ENCODE assay signal across 2 cellular contexts in the genomic region with DNA sequence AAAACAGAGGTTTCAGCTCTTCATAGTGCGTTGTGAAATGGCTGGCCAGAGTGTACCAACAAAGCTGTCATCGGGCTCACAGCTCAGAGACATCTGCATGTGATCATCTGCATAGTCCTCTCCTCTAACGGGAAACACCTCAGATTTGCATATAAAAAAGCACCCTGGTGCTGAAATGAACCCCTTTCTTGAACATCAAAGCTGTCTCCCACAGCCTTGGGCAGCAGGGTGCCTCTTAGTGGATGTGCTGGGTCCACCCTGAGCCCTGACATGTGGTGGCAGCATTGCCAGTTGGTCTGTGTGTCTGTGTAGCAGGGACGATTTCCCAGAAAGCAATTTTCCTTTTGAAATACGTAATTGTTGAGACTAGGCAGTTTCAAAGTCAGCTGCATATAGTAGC.
TF ChIP-seq lines count a peak whose summit lies in the region.

No MANE protein-coding gene starts in this region.

TF ChIP-seq in GM12878, 131 proteins besides CTCF, POLR2A, EP300 and RAD21 (continues in another document):
- TF ChIP-seq PAX5 (IDR thresholded peaks at IDR 0.05; ENCODE audit: borderline replicate concordance, low read depth, low read length) (0 out of 2 replicates have a peak, but pooled peaks have one; percentile 7), SUPT20H (IDR thresholded peaks at IDR 0.05; ENCODE audit: borderline replicate concordance, control insufficient read depth, low read depth, low read length) (no peak), NR2F1 (conservative IDR thresholded peaks at IDR 0.05) (0 out of 2 replicates have a peak, but pooled peaks have one; percentile 40), EED (IDR thresholded peaks at IDR 0.05; ENCODE audit: low read depth) (peak; percentile 65; the same call in 1 of the 2 replicates), GATAD2B (conservative IDR thresholded peaks at IDR 0.05; ENCODE audit: low read depth) (peak; percentile 59; the same call in 1 of the 2 replicates), RAD51 (IDR thresholded peaks at IDR 0.05) (peak; percentile 51; the same call in 1 of the 2 replicates), YY1 (IDR thresholded peaks at IDR 0.05; ENCODE audit: low read depth, low read length) (peak; percentile 57; the same call in 1 of the 2 replicates), RUNX3 (IDR thresholded peaks at IDR 0.05; ENCODE audit: low read length) (peak; percentile 72), POU2F2 (IDR thresholded peaks at IDR 0.05; ENCODE audit: borderline replicate concordance, low read depth, low read length) (peak; percentile 97), TARDBP (IDR thresholded peaks at IDR 0.05; ENCODE audit: borderline replicate concordance) (no peak), ZSCAN29 (IDR thresholded peaks at IDR 0.05) (no peak), BCL11A (IDR thresholded peaks at IDR 0.05; ENCODE audit: low read depth, low read length) (0 out of 2 replicates have a peak, but pooled peaks have one; percentile 35), MTA2 (IDR thresholded peaks at IDR 0.05; ENCODE audit: low read depth) (peak; percentile 41), ZBED1 (IDR thresholded peaks at IDR 0.05; ENCODE audit: borderline replicate concordance) (peak; percentile 45; the same call in 1 of the 2 replicates), BHLHE40 (IDR thresholded peaks at IDR 0.05; ENCODE audit: borderline replicate concordance in 1 of 2, low read depth in 2 of 2, low read length in 1 of 2) (peak; percentile 34 to 55; a peak in 1 of 4 replicates), SRF (IDR thresholded peaks at IDR 0.05; ENCODE audit: low read depth in 2 of 2, low read length in 2 of 2) (0 out of 4 replicates have a peak, but pooled peaks of 1 of the 2 experiments have one; percentile 16), IKZF1 (conservative IDR thresholded peaks at IDR 0.05) (peak; percentile 65), CBFB (IDR thresholded peaks at IDR 0.05; ENCODE audit: low read depth) (peak; percentile 33; the same call in 1 of the 2 replicates), SMARCA5 (IDR thresholded peaks at IDR 0.05) (0 out of 2 replicates have a peak, but pooled peaks have one; percentile 24), PML (IDR thresholded peaks at IDR 0.05; ENCODE audit: low read length) (0 out of 2 replicates have a peak, but pooled peaks have one; percentile 27), IKZF2 (IDR thresholded peaks at IDR 0.05) (peak; percentile 30 to 50; a peak in 3 of 4 replicates), MEF2B (IDR thresholded peaks at IDR 0.05; ENCODE audit: partially characterized antibody, poor library complexity, severe bottlenecking) (peak; percentile 17), POLR2AphosphoS5 (IDR thresholded peaks at IDR 0.05; ENCODE audit: low read length) (peak; percentile 51; the same call in 1 of the 2 replicates), SMAD1 (IDR thresholded peaks at IDR 0.05; ENCODE audit: low read depth, partially characterized antibody) (no peak), RELA (IDR thresholded peaks at IDR 0.05; ENCODE audit: borderline replicate concordance, partially characterized antibody) (peak; percentile 50), DPF2 (IDR thresholded peaks at IDR 0.05) (0 out of 2 replicates have a peak, but pooled peaks have one; percentile 33), NR2C1 (IDR thresholded peaks at IDR 0.05) (no peak), HCFC1 (IDR thresholded peaks at IDR 0.05; ENCODE audit: low read length) (no peak), SP1 (IDR thresholded peaks at IDR 0.05; ENCODE audit: low read depth, low read length) (peak; percentile 23)
- TF ChIP-seq, protein P1, sequence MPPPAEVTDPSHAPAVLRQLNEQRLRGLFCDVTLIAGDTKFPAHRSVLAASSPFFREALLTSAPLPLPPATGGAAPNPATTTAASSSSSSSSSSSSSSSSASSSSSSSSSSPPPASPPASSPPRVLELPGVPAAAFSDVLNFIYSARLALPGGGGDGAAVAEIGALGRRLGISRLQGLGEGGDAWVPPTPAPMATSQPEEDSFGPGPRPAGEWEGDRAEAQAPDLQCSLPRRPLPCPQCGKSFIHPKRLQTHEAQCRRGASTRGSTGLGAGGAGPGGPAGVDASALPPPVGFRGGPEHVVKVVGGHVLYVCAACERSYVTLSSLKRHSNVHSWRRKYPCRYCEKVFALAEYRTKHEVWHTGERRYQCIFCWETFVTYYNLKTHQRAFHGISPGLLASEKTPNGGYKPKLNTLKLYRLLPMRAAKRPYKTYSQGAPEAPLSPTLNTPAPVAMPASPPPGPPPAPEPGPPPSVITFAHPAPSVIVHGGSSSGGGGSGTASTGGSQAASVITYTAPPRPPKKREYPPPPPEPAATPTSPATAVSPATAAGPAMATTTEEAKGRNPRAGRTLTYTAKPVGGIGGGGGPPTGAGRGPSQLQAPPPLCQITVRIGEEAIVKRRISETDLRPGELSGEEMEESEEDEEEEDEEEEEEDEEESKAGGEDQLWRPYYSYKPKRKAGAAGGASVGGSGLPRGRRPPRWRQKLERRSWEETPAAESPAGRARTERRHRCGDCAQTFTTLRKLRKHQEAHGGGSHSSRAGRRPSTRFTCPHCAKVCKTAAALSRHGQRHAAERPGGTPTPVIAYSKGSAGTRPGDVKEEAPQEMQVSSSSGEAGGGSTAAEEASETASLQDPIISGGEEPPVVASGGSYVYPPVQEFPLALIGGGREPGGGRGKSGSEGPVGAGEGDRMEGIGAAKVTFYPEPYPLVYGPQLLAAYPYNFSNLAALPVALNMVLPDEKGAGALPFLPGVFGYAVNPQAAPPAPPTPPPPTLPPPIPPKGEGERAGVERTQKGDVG (CRISPR knock-in tag; IDR thresholded peaks at IDR 0.05) = no peak
- TF ChIP-seq, protein P2, sequence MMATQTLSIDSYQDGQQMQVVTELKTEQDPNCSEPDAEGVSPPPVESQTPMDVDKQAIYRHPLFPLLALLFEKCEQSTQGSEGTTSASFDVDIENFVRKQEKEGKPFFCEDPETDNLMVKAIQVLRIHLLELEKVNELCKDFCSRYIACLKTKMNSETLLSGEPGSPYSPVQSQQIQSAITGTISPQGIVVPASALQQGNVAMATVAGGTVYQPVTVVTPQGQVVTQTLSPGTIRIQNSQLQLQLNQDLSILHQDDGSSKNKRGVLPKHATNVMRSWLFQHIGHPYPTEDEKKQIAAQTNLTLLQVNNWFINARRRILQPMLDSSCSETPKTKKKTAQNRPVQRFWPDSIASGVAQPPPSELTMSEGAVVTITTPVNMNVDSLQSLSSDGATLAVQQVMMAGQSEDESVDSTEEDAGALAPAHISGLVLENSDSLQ (IDR thresholded peaks at IDR 0.05) = peak; percentile 27; the same call in 1 of the 2 replicates
- TF ChIP-seq, protein P3, sequence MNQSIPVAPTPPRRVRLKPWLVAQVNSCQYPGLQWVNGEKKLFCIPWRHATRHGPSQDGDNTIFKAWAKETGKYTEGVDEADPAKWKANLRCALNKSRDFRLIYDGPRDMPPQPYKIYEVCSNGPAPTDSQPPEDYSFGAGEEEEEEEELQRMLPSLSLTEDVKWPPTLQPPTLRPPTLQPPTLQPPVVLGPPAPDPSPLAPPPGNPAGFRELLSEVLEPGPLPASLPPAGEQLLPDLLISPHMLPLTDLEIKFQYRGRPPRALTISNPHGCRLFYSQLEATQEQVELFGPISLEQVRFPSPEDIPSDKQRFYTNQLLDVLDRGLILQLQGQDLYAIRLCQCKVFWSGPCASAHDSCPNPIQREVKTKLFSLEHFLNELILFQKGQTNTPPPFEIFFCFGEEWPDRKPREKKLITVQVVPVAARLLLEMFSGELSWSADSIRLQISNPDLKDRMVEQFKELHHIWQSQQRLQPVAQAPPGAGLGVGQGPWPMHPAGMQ (IDR thresholded peaks at IDR 0.05; ENCODE audit: borderline replicate concordance) = no peak

TF ChIP-seq in HepG2, 621 proteins besides CTCF, POLR2A, EP300 and RAD21:
- TF ChIP-seq, protein P4, sequence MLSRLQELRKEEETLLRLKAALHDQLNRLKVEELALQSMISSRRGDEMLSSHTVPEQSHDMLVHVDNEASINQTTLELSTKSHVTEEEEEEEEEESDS (CRISPR knock-in tag; IDR thresholded peaks at IDR 0.05; ENCODE audit: borderline replicate concordance) = no peak
- TF ChIP-seq TBX2 (CRISPR knock-in tag; IDR thresholded peaks at IDR 0.05; ENCODE audit: borderline replicate concordance) (no peak), ZNF33A (CRISPR knock-in tag; IDR thresholded peaks at IDR 0.05; ENCODE audit: borderline replicate concordance) (no peak)
- TF ChIP-seq, protein P5, sequence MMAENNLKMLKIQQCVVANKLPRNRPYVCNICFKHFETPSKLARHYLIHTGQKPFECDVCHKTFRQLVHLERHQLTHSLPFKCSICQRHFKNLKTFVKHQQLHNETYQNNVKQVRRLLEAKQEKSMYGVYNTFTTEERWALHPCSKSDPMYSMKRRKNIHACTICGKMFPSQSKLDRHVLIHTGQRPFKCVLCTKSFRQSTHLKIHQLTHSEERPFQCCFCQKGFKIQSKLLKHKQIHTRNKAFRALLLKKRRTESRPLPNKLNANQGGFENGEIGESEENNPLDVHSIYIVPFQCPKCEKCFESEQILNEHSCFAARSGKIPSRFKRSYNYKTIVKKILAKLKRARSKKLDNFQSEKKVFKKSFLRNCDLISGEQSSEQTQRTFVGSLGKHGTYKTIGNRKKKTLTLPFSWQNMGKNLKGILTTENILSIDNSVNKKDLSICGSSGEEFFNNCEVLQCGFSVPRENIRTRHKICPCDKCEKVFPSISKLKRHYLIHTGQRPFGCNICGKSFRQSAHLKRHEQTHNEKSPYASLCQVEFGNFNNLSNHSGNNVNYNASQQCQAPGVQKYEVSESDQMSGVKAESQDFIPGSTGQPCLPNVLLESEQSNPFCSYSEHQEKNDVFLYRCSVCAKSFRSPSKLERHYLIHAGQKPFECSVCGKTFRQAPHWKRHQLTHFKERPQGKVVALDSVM (CRISPR knock-in tag; IDR thresholded peaks at IDR 0.05) = no peak
- TF ChIP-seq, protein P6, sequence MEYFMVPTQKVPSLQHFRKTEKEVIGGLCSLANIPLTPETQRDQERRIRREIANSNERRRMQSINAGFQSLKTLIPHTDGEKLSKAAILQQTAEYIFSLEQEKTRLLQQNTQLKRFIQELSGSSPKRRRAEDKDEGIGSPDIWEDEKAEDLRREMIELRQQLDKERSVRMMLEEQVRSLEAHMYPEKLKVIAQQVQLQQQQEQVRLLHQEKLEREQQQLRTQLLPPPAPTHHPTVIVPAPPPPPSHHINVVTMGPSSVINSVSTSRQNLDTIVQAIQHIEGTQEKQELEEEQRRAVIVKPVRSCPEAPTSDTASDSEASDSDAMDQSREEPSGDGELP (IDR thresholded peaks at IDR 0.05; ENCODE audit: borderline replicate concordance, low read depth) = no peak
- TF ChIP-seq, protein P7, sequence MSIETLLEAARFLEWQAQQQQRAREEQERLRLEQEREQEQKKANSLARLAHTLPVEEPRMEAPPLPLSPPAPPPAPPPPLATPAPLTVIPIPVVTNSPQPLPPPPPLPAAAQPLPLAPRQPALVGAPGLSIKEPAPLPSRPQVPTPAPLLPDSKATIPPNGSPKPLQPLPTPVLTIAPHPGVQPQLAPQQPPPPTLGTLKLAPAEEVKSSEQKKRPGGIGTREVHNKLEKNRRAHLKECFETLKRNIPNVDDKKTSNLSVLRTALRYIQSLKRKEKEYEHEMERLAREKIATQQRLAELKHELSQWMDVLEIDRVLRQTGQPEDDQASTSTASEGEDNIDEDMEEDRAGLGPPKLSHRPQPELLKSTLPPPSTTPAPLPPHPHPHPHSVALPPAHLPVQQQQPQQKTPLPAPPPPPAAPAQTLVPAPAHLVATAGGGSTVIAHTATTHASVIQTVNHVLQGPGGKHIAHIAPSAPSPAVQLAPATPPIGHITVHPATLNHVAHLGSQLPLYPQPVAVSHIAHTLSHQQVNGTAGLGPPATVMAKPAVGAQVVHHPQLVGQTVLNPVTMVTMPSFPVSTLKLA (IDR thresholded peaks at IDR 0.05) = no peak
